ENCODE assay signal across 27 cellular contexts in genomic region chr1:8115031-8115768, GRCh38.
DNase-seq lines count a peak whose midpoint lies in the region; ATAC-seq and TF ChIP-seq lines count a peak whose summit lies in the region.
"Had no signal": no experiment of that assay in that cellular context is flagged by ENCODE, and none has a peak within 500 bp of the region (broad histone marks: within the 10 kb centered on the region; RNA-seq: fewer than 3 reads in every experiment).

No MANE protein-coding gene starts in this region.

- no peak for DNase-seq in breast epithelium (ENCODE audit: low spot score in 2 of 2)
- no peak for DNase-seq in MCF 10A (ENCODE audit: unreplicated experiment)
- no peak for DNase-seq in sigmoid colon
- DNase-seq in vagina (ENCODE audit: extremely low spot score in 2 of 2) = no peak
- DNase-seq in GM23248 = no peak
- DNase-seq in SW480 (ENCODE audit: low spot score) = no peak
- no peak for DNase-seq in activated CD4-positive, CD25-positive, alpha-beta regulatory T cell treated with anti-CD3 and anti-CD28 coated beads, Interleukin-2, amount 50 U/mL, for 72 hours
- DNase-seq: activated CD4-positive, alpha-beta T cell treated with anti-CD3 and anti-CD28 coated beads for 36 hours; activated CD8-positive, alpha-beta memory T cell treated with anti-CD3 and anti-CD28 coated beads for 24 hours; activated T-cell treated with anti-CD3 and anti-CD28 coated beads, Interleukin-2, amount 50 U/mL, for 24 hours; CD8-positive, alpha-beta T cell; dermis blood vessel endothelial cell; DMS153; HCEC 1CT; hypothalamus; Kasumi-1; NCI-H1048; NCI-H1930; NCI-H2227 treated with DMSO at 0.1 percent for 48 hours; NCI-H748 treated with DMSO at 0.1 percent for 48 hours; OCI-M1; SIG-M5; stimulated activated CD4-positive, alpha-beta T cell treated with anti-CD3 and anti-CD28 coated beads, Interleukin-12 subunit alpha, Interleukin-12 subunit beta, amount 100 ng/mL, for 4 hours; stimulated activated naive CD8-positive, alpha-beta T cell treated with anti-CD3 and anti-CD28 coated beads, Interleukin-15, amount 100 ng/mL, for 72 hours; T-cell had no signal

- POLR2A ChIA-PET in MCF 10A (lab: Yijun Ruan, JAX) = interaction anchor here (1.1 kb wide), 1 partner anchor 91 kb away, joined by 3 read pairs; no protein-coding TSS in a partner anchor

- no peak overlapping the region for H3K4me3 Mint-ChIP-seq in MCF 10A (ENCODE audit: unreplicated experiment)
- H3K4me3 Mint-ChIP-seq: activated CD4-positive, alpha-beta T cell treated with anti-CD3 and anti-CD28 coated beads for 36 hours; activated T-cell treated with anti-CD3 and anti-CD28 coated beads, Interleukin-2, amount 50 U/mL, for 24 hours; CD8-positive, alpha-beta T cell; stimulated activated naive CD8-positive, alpha-beta T cell treated with anti-CD3 and anti-CD28 coated beads, Interleukin-15, amount 100 ng/mL, for 72 hours; T-cell had no signal

- no peaks in the 10 kb centered on the region for H3K36me3 Mint-ChIP-seq in MCF 10A (ENCODE audit: insufficient read depth, unreplicated experiment)
- H3K36me3 Mint-ChIP-seq: CD8-positive, alpha-beta T cell; T-cell had no signal

- ATAC-seq in gastroesophageal sphincter = no peak
- ATAC-seq: activated CD4-positive, alpha-beta T cell treated with anti-CD3 and anti-CD28 coated beads for 36 hours; CD8-positive, alpha-beta T cell; stimulated activated naive CD8-positive, alpha-beta T cell treated with anti-CD3 and anti-CD28 coated beads, Interleukin-15, amount 100 ng/mL, for 72 hours; T-cell had no signal

- TF ChIP-seq EP300 in gastroesophageal sphincter (IDR thresholded peaks at IDR 0.05) (no peak), sigmoid colon (IDR thresholded peaks at IDR 0.05) (no peak)

- BruUV-seq in MCF 10A (replicated peaks; lab: Mats Ljungman, UMichigan) = no TSS peak

- no peak for TF ChIP-seq CTCF in breast epithelium (IDR thresholded peaks at IDR 0.05)
- TF ChIP-seq CTCF in MCF 10A (IDR thresholded peaks at IDR 0.05; ENCODE audit: unreplicated experiment) = no peak
- TF ChIP-seq CTCF in gastroesophageal sphincter (IDR thresholded peaks at IDR 0.05) = no peak
- no peak for TF ChIP-seq CTCF in sigmoid colon (IDR thresholded peaks at IDR 0.05)
- TF ChIP-seq CTCF in vagina (IDR thresholded peaks at IDR 0.05) = no peak

- in situ Hi-C loops in GM23248 (cut with MboI) = no loop called here

- no peaks in the 10 kb centered on the region for H4K20me1 ChIP-seq in GM23248 (ENCODE audit: insufficient read depth)

- peaks cover 0 to 14% of the 10 kb centered on the region in 2 donors for H3K4me1 ChIP-seq in breast epithelium
- H3K4me1 ChIP-seq in gastroesophageal sphincter = peaks cover 19 to 73% (median 45%) of the 10 kb centered on the region in 3 donors
- H3K4me1 ChIP-seq in sigmoid colon = peaks cover 0 to 46% (median 43%) of the 10 kb centered on the region in 4 donors
- peaks cover 50% of the 10 kb centered on the region for H3K4me1 ChIP-seq in vagina
- peaks cover 21% of the 10 kb centered on the region for H3K4me1 ChIP-seq in GM23248 (ENCODE audit: insufficient read depth)

- H3K9me3 ChIP-seq in breast epithelium (no peaks in the 10 kb centered on the region), gastroesophageal sphincter (peaks cover 0 to 2% (median 0%) of the 10 kb centered on the region in 3 donors), sigmoid colon (no peaks in the 10 kb centered on the region), vagina (no peaks in the 10 kb centered on the region), GM23248 (ENCODE audit: low read depth) (no peaks in the 10 kb centered on the region)

- no peak for TF ChIP-seq POLR2A in breast epithelium (IDR thresholded peaks at IDR 0.05)
- TF ChIP-seq POLR2A in gastroesophageal sphincter (IDR thresholded peaks at IDR 0.05) = no peak
- no peak for TF ChIP-seq POLR2A in sigmoid colon (IDR thresholded peaks at IDR 0.05)
- no peak for TF ChIP-seq POLR2A in vagina (IDR thresholded peaks at IDR 0.05)

- no peak overlapping the region for H3K9ac ChIP-seq in GM23248

- no peaks in the 10 kb centered on the region for H3K27me3 Mint-ChIP-seq in MCF 10A (ENCODE audit: insufficient read depth, unreplicated experiment)
- H3K27me3 Mint-ChIP-seq: activated CD4-positive, alpha-beta T cell treated with anti-CD3 and anti-CD28 coated beads for 36 hours; T-cell had no signal

- WGBS in gastroesophageal sphincter (ENCODE audit: low coverage in 1 of 2), 2 donors = 98 to 99% methylated on average over 6 to 10 of the region's 10 CpGs
- 96% methylated on average over 10 of the region's 10 CpGs for WGBS in sigmoid colon, 2 donors
- 98 to 99% methylated on average over 10 of the region's 10 CpGs for WGBS in GM23248 (ENCODE audit: low coverage in 1 of 2, low lambda C conversion rate in 2 of 2, missing lambda C conversion rate in 2 of 2), 2 experiments

- H3K36me3 ChIP-seq in breast epithelium = no peaks in the 10 kb centered on the region
- H3K36me3 ChIP-seq in gastroesophageal sphincter = no peaks in the 10 kb centered on the region
- no peaks in the 10 kb centered on the region for H3K36me3 ChIP-seq in sigmoid colon
- H3K36me3 ChIP-seq in vagina = no peaks in the 10 kb centered on the region
- no peaks in the 10 kb centered on the region for H3K36me3 ChIP-seq in GM23248 (ENCODE audit: low read depth)

- peaks cover 11% of the 10 kb centered on the region for H3F3A ChIP-seq in GM23248 (ENCODE audit: insufficient read depth)

- no peaks in the 10 kb centered on the region for H3K9me2 ChIP-seq in GM23248 (ENCODE audit: insufficient read depth)

- H3K4me3 ChIP-seq in breast epithelium (no peak overlapping the region), gastroesophageal sphincter (no peak overlapping the region), sigmoid colon (no peak overlapping the region), vagina (no peak overlapping the region), GM23248 (no peak overlapping the region)

- H3K4me1 Mint-ChIP-seq in MCF 10A (ENCODE audit: insufficient read depth, unreplicated experiment) = peaks cover 7% of the 10 kb centered on the region

- H3K9me3 Mint-ChIP-seq in MCF 10A (ENCODE audit: unreplicated experiment) = no peaks in the 10 kb centered on the region
- H3K9me3 Mint-ChIP-seq: activated T-cell treated with anti-CD3 and anti-CD28 coated beads, Interleukin-2, amount 50 U/mL, for 24 hours; stimulated activated naive CD8-positive, alpha-beta T cell treated with anti-CD3 and anti-CD28 coated beads, Interleukin-15, amount 100 ng/mL, for 72 hours; T-cell had no signal

- H3K79me2 ChIP-seq in GM23248 (ENCODE audit: insufficient read depth) = no peaks in the 10 kb centered on the region

- intact Hi-C loops in breast epithelium (cut with DNase I; ENCODE audit: low total_unique reads) (no loop called here), MCF 10A (cut with micrococcal nuclease) (no loop called here), sigmoid colon (cut with DNase I) (no loop called here), vagina (cut with DNase I) (loop anchor here (10.0 kb wide), 1 partner anchor 80 kb away; no protein-coding TSS in a partner anchor)

- CTCF ChIA-PET in MCF 10A (lab: Yijun Ruan, JAX) = interaction anchor here (0.7 kb wide), 1 partner anchor 12 kb away, joined by 3 read pairs; no protein-coding TSS in a partner anchor

- H2AFZ ChIP-seq in GM23248 = no peak overlapping the region

- no peak overlapping the region for H3K4me2 ChIP-seq in GM23248 (ENCODE audit: unreplicated experiment)

- H3K27me3 ChIP-seq in breast epithelium = no peaks in the 10 kb centered on the region
- H3K27me3 ChIP-seq in gastroesophageal sphincter = no peaks in the 10 kb centered on the region
- H3K27me3 ChIP-seq in sigmoid colon = no peaks in the 10 kb centered on the region
- no peaks in the 10 kb centered on the region for H3K27me3 ChIP-seq in vagina
- no peaks in the 10 kb centered on the region for H3K27me3 ChIP-seq in GM23248 (replicated peaks; ENCODE audit: insufficient read depth)

- H3K27ac ChIP-seq in breast epithelium (peak overlapping the region; percentile 84 to 88), gastroesophageal sphincter (peak overlapping the region in 3 of 4 donors; percentile 90 to 96 (median 93)), sigmoid colon (peak overlapping the region; percentile 88 to 93 (median 91)), vagina (peak overlapping the region; percentile 84), GM23248 (no peak overlapping the region)
- H3K27ac ChIP-seq: 22Rv1 had no signal

- no peak overlapping the region for H3K27ac Mint-ChIP-seq in MCF 10A (ENCODE audit: low read depth, unreplicated experiment)
- H3K27ac Mint-ChIP-seq: activated CD4-positive, alpha-beta T cell treated with anti-CD3 and anti-CD28 coated beads for 36 hours; activated T-cell treated with anti-CD3 and anti-CD28 coated beads, Interleukin-2, amount 50 U/mL, for 24 hours; CD8-positive, alpha-beta T cell; T-cell had no signal
